Comparison of ENCODE assay signal across 8 cellular contexts in the genomic region with DNA sequence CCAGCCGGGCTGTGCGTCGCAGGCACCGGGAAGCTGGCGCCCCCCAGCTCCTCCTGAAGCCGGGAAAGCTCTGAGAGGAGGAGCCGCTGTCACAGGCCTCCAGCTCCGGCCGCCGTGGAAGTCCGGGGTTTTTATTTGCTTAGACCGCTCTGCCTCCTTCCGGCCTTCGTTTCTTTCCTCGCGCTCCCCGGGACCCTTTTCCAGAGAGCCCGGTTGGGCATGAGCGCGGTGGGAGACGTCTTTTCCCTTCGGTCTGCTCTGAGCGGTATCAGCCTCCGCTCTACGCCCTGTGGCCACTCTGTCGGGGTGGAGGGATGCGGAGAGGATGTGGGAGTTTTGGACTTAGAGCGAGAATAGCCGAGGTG. TPM values are rescaled to one million over a fixed set of nuclear protein-coding genes. Genes with fewer than 3 reads are reported as not detected.
DNase-seq lines count a peak whose midpoint lies in the region; ATAC-seq and TF ChIP-seq lines count a peak whose summit lies in the region.

No MANE protein-coding gene starts in this region.

- ATAC-seq in activated CD8-positive, alpha-beta memory T cell treated with anti-CD3 and anti-CD28 coated beads, Interleukin-2, amount 10 ng/mL, durations not matched to agents 7 days and 5 days, result peak; percentile 10
- ATAC-seq in left cardiac atrium (peak; percentile 10 to 50), psoas muscle (peak; percentile 7 to 47 (median 26)), GM21515 (IDR thresholded peaks at IDR 0.05; ENCODE audit: unreplicated experiment) (no peak)

- no peak for TF ChIP-seq POLR2A in NB4 (IDR thresholded peaks at IDR 0.05; ENCODE audit: extremely low read depth, insufficient read length)

- intact Hi-C loops in left cardiac atrium (cut with DNase I), result no loop called here
- intact Hi-C loops in psoas muscle (cut with DNase I), result loop anchor here in 1 of 2 donors (5.0 kb wide), 1 partner anchor 74 kb away; the partner anchor contains the start of gene NCBP2

- H3K27me3 ChIP-seq in psoas muscle (ENCODE audit: insufficient read depth in 3 of 3, low read length in 2 of 3), result no peaks in the 10 kb centered on the region

- peak overlapping the region; percentile 96 for H3K4me3 ChIP-seq in NB4 (ENCODE audit: low read depth, low read length)
- H3K4me3 ChIP-seq in psoas muscle, result peak overlapping the region; percentile 91

- peaks cover 27% of the 10 kb centered on the region for H3K4me1 Mint-ChIP-seq in activated CD8-positive, alpha-beta memory T cell treated with anti-CD3 and anti-CD28 coated beads, Interleukin-2, amount 10 ng/mL, durations not matched to agents 7 days and 5 days
- H3K4me1 Mint-ChIP-seq in HFFc6 (ENCODE audit: low read depth), result peaks cover 23% of the 10 kb centered on the region
- peaks cover 32% of the 10 kb centered on the region for H3K4me1 Mint-ChIP-seq in activated naive CD8-positive, alpha-beta T cell (ENCODE audit: low read depth)

- H3K9me3 Mint-ChIP-seq in activated CD8-positive, alpha-beta memory T cell treated with anti-CD3 and anti-CD28 coated beads, Interleukin-2, amount 10 ng/mL, durations not matched to agents 7 days and 5 days (ENCODE audit: low read depth), result no peaks in the 10 kb centered on the region
- H3K9me3 Mint-ChIP-seq in HFFc6, result peaks cover 6% of the 10 kb centered on the region
- no peaks in the 10 kb centered on the region for H3K9me3 Mint-ChIP-seq in activated naive CD8-positive, alpha-beta T cell (ENCODE audit: low read depth)

- peak overlapping the region; percentile 97 for H3K27ac Mint-ChIP-seq in activated CD8-positive, alpha-beta memory T cell treated with anti-CD3 and anti-CD28 coated beads, Interleukin-2, amount 10 ng/mL, durations not matched to agents 7 days and 5 days
- H3K27ac Mint-ChIP-seq in HFFc6, result peak overlapping the region; percentile 96
- H3K27ac Mint-ChIP-seq in activated naive CD8-positive, alpha-beta T cell, result peak overlapping the region; percentile 94

- no peaks in the 10 kb centered on the region for H3K9me3 ChIP-seq in psoas muscle

- peak overlapping the region; percentile 96 for H3K27ac ChIP-seq in psoas muscle

- CTCF ChIA-PET in activated CD8-positive, alpha-beta memory T cell treated with anti-CD3 and anti-CD28 coated beads, Interleukin-2, amount 10 ng/mL, durations not matched to agents 7 days and 5 days (lab: Charles Lee), result interaction anchor here (0.7 to 2.8 kb wide), 10 partner anchors 15 to 340 kb away, joined by 3 to 23 read pairs (median 4); partner anchors contain the start of genes CEP19, FBXO45, NCBP2 and PAK2

- H3K4me1 ChIP-seq in psoas muscle, result peaks cover 24% of the 10 kb centered on the region

- no peak for TF ChIP-seq CTCF in HFFc6 (IDR thresholded peaks at IDR 0.05)
- TF ChIP-seq CTCF in NB4 (IDR thresholded peaks at IDR 0.05; ENCODE audit: low read depth, low read length), result no peak
- TF ChIP-seq CTCF in psoas muscle (IDR thresholded peaks at IDR 0.05), result no peak

- H3K27me3 Mint-ChIP-seq in activated CD8-positive, alpha-beta memory T cell treated with anti-CD3 and anti-CD28 coated beads, Interleukin-2, amount 10 ng/mL, durations not matched to agents 7 days and 5 days, result no peaks in the 10 kb centered on the region
- no peaks in the 10 kb centered on the region for H3K27me3 Mint-ChIP-seq in HFFc6 (ENCODE audit: insufficient read depth)
- H3K27me3 Mint-ChIP-seq in activated naive CD8-positive, alpha-beta T cell, result no peaks in the 10 kb centered on the region

- peak; percentile 52 for DNase-seq in activated CD8-positive, alpha-beta memory T cell treated with anti-CD3 and anti-CD28 coated beads, Interleukin-2, amount 10 ng/mL, durations not matched to agents 7 days and 5 days
- no peak for DNase-seq in activated CD8-positive, alpha-beta memory T cell treated with anti-CD3 and anti-CD28 coated beads for 24 hours
- DNase-seq in HFFc6 (no peak), NB4 (ENCODE audit: low read depth) (no peak), left cardiac atrium (no peak), psoas muscle (peak in 1 of 2 donors; percentile 16)

- 0 to 1% (median 0%) methylated on average over 28 to 29 of the region's 29 CpGs for WGBS in psoas muscle, 3 donors

- H3K36me3 Mint-ChIP-seq in activated CD8-positive, alpha-beta memory T cell treated with anti-CD3 and anti-CD28 coated beads, Interleukin-2, amount 10 ng/mL, durations not matched to agents 7 days and 5 days, result peaks cover 13% of the 10 kb centered on the region
- H3K36me3 Mint-ChIP-seq in HFFc6 (ENCODE audit: low read depth), result peaks cover 5% of the 10 kb centered on the region
- peaks cover 2% of the 10 kb centered on the region for H3K36me3 Mint-ChIP-seq in activated naive CD8-positive, alpha-beta T cell

- peak overlapping the region; percentile 99 for H3K4me3 Mint-ChIP-seq in activated CD8-positive, alpha-beta memory T cell treated with anti-CD3 and anti-CD28 coated beads, Interleukin-2, amount 10 ng/mL, durations not matched to agents 7 days and 5 days
- H3K4me3 Mint-ChIP-seq in HFFc6, result peak overlapping the region; percentile 99
- H3K4me3 Mint-ChIP-seq in activated naive CD8-positive, alpha-beta T cell, result peak overlapping the region; percentile 98

- peaks cover 0 to 9% of the 10 kb centered on the region in 2 donors for H3K36me3 ChIP-seq in psoas muscle (ENCODE audit: insufficient read depth in 1 of 2, low read depth in 1 of 2)

RNA-seq across cellular contexts. Expression of gene SENP5, which starts 0.6 kb away (rescaled TPM):
- 10 to 100 TPM; 39.8 to 42.0 TPM for total RNA-seq in activated CD8-positive, alpha-beta memory T cell treated with anti-CD3 and anti-CD28 coated beads, Interleukin-2, amount 10 ng/mL, durations not matched to agents 7 days and 5 days
- 10 to 100 TPM; 25.2 to 33.0 (median 29.1) TPM for total RNA-seq in HFFc6 (2021; fragmentation: NEBNext Ultra II Directional; extraction: Animal tissue kit (Norgen Biotek cat#: 25700))
- total RNA-seq in left cardiac atrium (10 to 100 TPM; 17.5 to 26.9 TPM), psoas muscle (10 to 100 TPM; 15.5 to 30.6 (median 24.9) TPM)
- polyA plus RNA-seq in psoas muscle, result 10 to 100 TPM in 1 of 3 donors, 1 to 10 TPM in 2; 8.1 to 37.7 (median 9.3) TPM
